1 cellular context compared by ENCODE assay signal in genomic region chr5:107935641-107936040, GRCh38.
TF ChIP-seq lines count a peak whose summit lies in the region.

No MANE protein-coding gene starts in this region.

TF ChIP-seq in H1, 55 proteins besides CTCF, POLR2A, EP300 and RAD21 (continued from another document):
- TF ChIP-seq CHD7 (IDR thresholded peaks at IDR 0.05; ENCODE audit: insufficient replicate concordance, low read length) = no peak
- no peak for TF ChIP-seq BACH1 (IDR thresholded peaks at IDR 0.05; ENCODE audit: low read length)
- TF ChIP-seq SP2 (IDR thresholded peaks at IDR 0.05; ENCODE audit: low read length) = no peak
